ENCODE assay signal across 8 cellular contexts in genomic region chrX:24395775-24396174, GRCh38. TPM values are rescaled to one million over a fixed set of nuclear protein-coding genes. Genes with fewer than 3 reads are reported as not detected.
DNase-seq lines count a peak whose midpoint lies in the region; ATAC-seq, FAIRE-seq and TF ChIP-seq lines count a peak whose summit lies in the region.

No MANE protein-coding gene starts in this region.

- TF ChIP-seq CTCF in bronchial epithelial cell (IDR thresholded peaks at IDR 0.05; ENCODE audit: insufficient read depth, low read length, severe bottlenecking) = peak; percentile 66

- ATAC-seq in GM21786 (IDR thresholded peaks at IDR 0.05; ENCODE audit: unreplicated experiment) (peak; percentile 74), GM19397 (IDR thresholded peaks at IDR 0.05; ENCODE audit: unreplicated experiment) (no peak)

- no peak overlapping the region for H3K4me3 ChIP-seq in bronchial epithelial cell (ENCODE audit: low read depth, low read length)

- no peaks in the 10 kb centered on the region for H3K27me3 ChIP-seq in bronchial epithelial cell (ENCODE audit: control insufficient read depth, insufficient read depth, low read length)

- H3K36me3 ChIP-seq in bronchial epithelial cell (ENCODE audit: control insufficient read depth, insufficient read depth, low read length) = no peaks in the 10 kb centered on the region

- DNase-seq in EL = peak; percentile 49
- DNase-seq in NCI-H1105 treated with DMSO at 0.1 percent for 48 hours (lab: John Stamatoyannopoulos, UW) = peak; percentile 60
- DNase-seq in SW 1271 (lab: John Stamatoyannopoulos, UW) = peak; percentile 2 to 16
- DNase-seq in bronchial epithelial cell (ENCODE audit: low read depth) = peak; percentile 63
- DNase-seq in islet precursor cell = peak; percentile 76
- DNase-seq in stimulated activated CD4-positive, alpha-beta T cell treated with anti-CD3 and anti-CD28 coated beads, TNF-alpha, amount 100 ng/mL, for 48 hours (ENCODE audit: low read depth in 3 of 3) = peak; percentile 0 to 41 (median 3)

- peak; percentile 13 for FAIRE-seq in bronchial epithelial cell (lab: Jason Lieb, UNC)

RNA-seq across cellular contexts. Expression of gene SUPT20HL1, which starts 35.3 kb away (rescaled TPM):
- total RNA-seq in bronchial epithelial cell = under 0.01 TPM in 1 of 2 replicates, not detected in the other

Comparison
In these comparisons a context has a peak if more than half of its experiments do, and no peak if none do; other contexts are left out.
1. DNase-seq: peak in every context shown above with its lines; median percentile 76 in islet precursor cell; 63 in bronchial epithelial cell; 60 in NCI-H1105 treated with DMSO at 0.1 percent for 48 hours; 49 in EL; 9 in SW 1271; 3 in stimulated activated CD4-positive, alpha-beta T cell treated with anti-CD3 and anti-CD28 coated beads, TNF-alpha, amount 100 ng/mL, for 48 hours.